12 cellular contexts compared by ENCODE assay signal in the genomic region with DNA sequence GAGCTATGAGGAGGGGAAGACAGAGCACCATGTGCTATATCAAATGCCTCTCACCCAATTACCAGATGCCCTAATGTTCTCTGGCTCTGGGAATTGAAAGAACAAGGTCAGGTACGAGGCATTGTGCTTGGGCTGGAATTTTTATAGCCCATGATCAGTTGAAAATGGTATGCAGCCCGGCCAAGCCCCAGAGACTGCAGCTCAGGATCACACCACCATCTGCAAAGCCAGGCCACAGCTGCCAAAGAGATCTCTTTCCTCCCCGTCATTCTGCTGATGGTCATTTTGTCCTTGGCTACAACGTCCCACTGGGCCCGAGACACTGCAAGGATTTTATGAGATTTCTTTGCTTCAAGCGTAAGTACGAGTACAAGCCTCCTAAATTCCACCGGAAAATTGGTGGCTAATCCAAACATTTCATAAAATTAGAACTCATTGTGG. TPM values are rescaled to one million over a fixed set of nuclear protein-coding genes. Genes with fewer than 3 reads are reported as not detected.
DNase-seq lines count a peak whose midpoint lies in the region; ATAC-seq, FAIRE-seq and TF ChIP-seq lines count a peak whose summit lies in the region.
"Had no signal": no experiment of that assay in that cellular context is flagged by ENCODE, and none has a peak within 500 bp of the region (broad histone marks: within the 10 kb centered on the region; RNA-seq: fewer than 3 reads in every experiment).

No MANE protein-coding gene starts in this region.

- no peak overlapping the region for H2BK15ac ChIP-seq in mesenchymal stem cell (ENCODE audit: low read depth, poor library complexity, severe bottlenecking)

- peak overlapping the region; percentile 11 for H3K27ac ChIP-seq in mesenchymal stem cell (ENCODE audit: low read length, poor library complexity, severe bottlenecking)
- H3K27ac ChIP-seq in upper lobe of left lung = peak overlapping the region in 3 of 4 donors; percentile 38 to 44 (median 42)

- no peak overlapping the region for H2BK12ac ChIP-seq in mesenchymal stem cell (ENCODE audit: low read length in 2 of 2)

- H3K27me3 ChIP-seq in mesenchymal stem cell (ENCODE audit: control insufficient read depth in 1 of 2, insufficient read depth in 1 of 2, low read length in 2 of 2) (no peaks in the 10 kb centered on the region), upper lobe of left lung (no peaks in the 10 kb centered on the region)

- TF ChIP-seq EP300 in upper lobe of left lung (IDR thresholded peaks at IDR 0.05) = peak in 1 of 4 donors; percentile 64

- H3K79me1 ChIP-seq in mesenchymal stem cell (replicated peaks; ENCODE audit: low read length, poor library complexity, severe bottlenecking) = peaks cover 36% of the 10 kb centered on the region

- no peak overlapping the region for H3K4me2 ChIP-seq in mesenchymal stem cell (ENCODE audit: low read length, poor library complexity, severe bottlenecking)

- H3K4me1 ChIP-seq in mesenchymal stem cell (ENCODE audit: control insufficient read depth, insufficient read depth, low read depth, low read length) (peaks cover 28% of the 10 kb centered on the region), upper lobe of left lung (peaks cover 0 to 10% (median 4%) of the 10 kb centered on the region in 4 donors)

- WGBS in mesenchymal stem cell = 50% methylated on average over 8 of the region's 8 CpGs
- 81 to 86% methylated on average over 8 of the region's 8 CpGs for WGBS in upper lobe of left lung, 2 donors

- no peak overlapping the region for H3K9ac ChIP-seq in mesenchymal stem cell (ENCODE audit: low read length)

- H3K9me3 ChIP-seq in mesenchymal stem cell (ENCODE audit: control insufficient read depth, low read length) (no peaks in the 10 kb centered on the region), upper lobe of left lung (no peaks in the 10 kb centered on the region)

- no peak overlapping the region for H2AK5ac ChIP-seq in mesenchymal stem cell (ENCODE audit: low read length, severe bottlenecking)

- H3K4me3 ChIP-seq in mesenchymal stem cell (ENCODE audit: insufficient read depth in 1 of 2, low read depth in 1 of 2, low read length in 2 of 2) (peak overlapping the region in 1 of 2 experiments; percentile 9), upper lobe of left lung (no peak overlapping the region)

- no peak overlapping the region for H3K18ac ChIP-seq in mesenchymal stem cell (ENCODE audit: low read depth in 1 of 2, low read length in 2 of 2)

- H3K4ac ChIP-seq in mesenchymal stem cell (ENCODE audit: low read depth in 1 of 2, low read length in 2 of 2) = peak overlapping the region in 1 of 2 experiments; percentile 8

- TF ChIP-seq POLR2A in upper lobe of left lung (IDR thresholded peaks at IDR 0.05) (no peak), GM12891 (IDR thresholded peaks at IDR 0.05; ENCODE audit: low read depth, low read length) (no peak)

- H2BK5ac ChIP-seq in mesenchymal stem cell (ENCODE audit: low read depth, low read length, poor library complexity, severe bottlenecking) = no peak overlapping the region

- H3K14ac ChIP-seq in mesenchymal stem cell (ENCODE audit: low read length in 2 of 2) = no peak overlapping the region

- H3K36me3 ChIP-seq in mesenchymal stem cell (ENCODE audit: control insufficient read depth in 1 of 2, insufficient read depth in 2 of 2, low read depth in 1 of 2, low read length in 2 of 2) (peaks cover 0 to 3% of the 10 kb centered on the region in 2 experiments), upper lobe of left lung (no peaks in the 10 kb centered on the region)

- DNase-seq in LoVo (ENCODE audit: low spot score) (peak; percentile 63), dedifferentiated amniotic fluid mesenchymal stem cell (ENCODE audit: extremely low spot score) (peak; percentile 36), mesenchymal stem cell (peak; percentile 36), upper lobe of left lung (no peak), GM12891 (ENCODE audit: insufficient read length, low spot score) (no peak), NCI-H1694 treated with DMSO at 0.1 percent for 48 hours (lab: John Stamatoyannopoulos, UW) (no peak)
- DNase-seq: activated T-cell treated with anti-CD3 and anti-CD28 coated beads for 4 hours; central memory CD4-positive, alpha-beta T cell; DMS79; naive thymus-derived CD8-positive, alpha-beta T cell; stimulated activated CD4-positive, alpha-beta T cell treated with anti-CD3 and anti-CD28 coated beads, Interleukin-4, amount 100 ng/mL, for 24 hours had no signal

- no peak overlapping the region for H4K91ac ChIP-seq in mesenchymal stem cell (ENCODE audit: low read length)

- no peak overlapping the region for H4K8ac ChIP-seq in mesenchymal stem cell (ENCODE audit: low read length)

- TF ChIP-seq CTCF in upper lobe of left lung (IDR thresholded peaks at IDR 0.05) = no peak

- no peak for FAIRE-seq in GM12891 (lab: Jason Lieb, UNC)

- ATAC-seq in upper lobe of left lung (ENCODE audit: low FRiP score in 2 of 2) = peak in 1 of 2 donors; percentile 34
- no peak for ATAC-seq in GM18519 (IDR thresholded peaks at IDR 0.05; ENCODE audit: low FRiP score, unreplicated experiment)
- ATAC-seq: naive thymus-derived CD8-positive, alpha-beta T cell had no signal

- no peak overlapping the region for H2BK120ac ChIP-seq in mesenchymal stem cell (ENCODE audit: low read depth, low read length)

- no peak overlapping the region for H3K23ac ChIP-seq in mesenchymal stem cell (ENCODE audit: low read length in 2 of 2)

- H2AFZ ChIP-seq in mesenchymal stem cell (ENCODE audit: low read depth, low read length) = no peak overlapping the region

TF ChIP-seq in GM12891, 5 proteins besides CTCF, POLR2A, EP300 and RAD21:
- no peak for TF ChIP-seq PAX5 (IDR thresholded peaks at IDR 0.05; ENCODE audit: insufficient read depth, low read length, severe bottlenecking)
- TF ChIP-seq TAF1 (IDR thresholded peaks at IDR 0.05; ENCODE audit: low read depth, low read length) = no peak
- no peak for TF ChIP-seq POU2F2 (IDR thresholded peaks at IDR 0.05; ENCODE audit: low read depth, low read length)
- no peak for TF ChIP-seq SPI1 (IDR thresholded peaks at IDR 0.05; ENCODE audit: low read depth, low read length)
- TF ChIP-seq POLR2AphosphoS5 (IDR thresholded peaks at IDR 0.05; ENCODE audit: low read depth, low read length) = no peak

RNA-seq across cellular contexts. Expression of a gene that starts 15.2 kb away (rescaled TPM):
- 8.2 TPM for polyA plus RNA-seq in mesenchymal stem cell (2013, experiment 1 of 2)
- 7.9 TPM for polyA plus RNA-seq in mesenchymal stem cell (2013, experiment 2 of 2)
- 10 to 100 TPM in 4 of 6 donors, 1 to 10 TPM in 2; 7.1 to 28.7 (median 10.9) TPM for total RNA-seq in upper lobe of left lung
- not detected for polyA plus RNA-seq in GM12891 (2012; ENCODE audit: low read depth, missing spikeins)
- total RNA-seq: naive thymus-derived CD8-positive, alpha-beta T cell had no signal

Comparison
In these comparisons a context has a peak if more than half of its experiments do, and no peak if none do; other contexts are left out.
1. DNase-seq: peak in LoVo (single experiment), dedifferentiated amniotic fluid mesenchymal stem cell (single experiment) and mesenchymal stem cell (single experiment); none in upper lobe of left lung (0 of 2), GM12891 (single experiment) and NCI-H1694 treated with DMSO at 0.1 percent for 48 hours (single experiment).